Comparison of ENCODE assay signal across 17 cellular contexts in the genomic region with DNA sequence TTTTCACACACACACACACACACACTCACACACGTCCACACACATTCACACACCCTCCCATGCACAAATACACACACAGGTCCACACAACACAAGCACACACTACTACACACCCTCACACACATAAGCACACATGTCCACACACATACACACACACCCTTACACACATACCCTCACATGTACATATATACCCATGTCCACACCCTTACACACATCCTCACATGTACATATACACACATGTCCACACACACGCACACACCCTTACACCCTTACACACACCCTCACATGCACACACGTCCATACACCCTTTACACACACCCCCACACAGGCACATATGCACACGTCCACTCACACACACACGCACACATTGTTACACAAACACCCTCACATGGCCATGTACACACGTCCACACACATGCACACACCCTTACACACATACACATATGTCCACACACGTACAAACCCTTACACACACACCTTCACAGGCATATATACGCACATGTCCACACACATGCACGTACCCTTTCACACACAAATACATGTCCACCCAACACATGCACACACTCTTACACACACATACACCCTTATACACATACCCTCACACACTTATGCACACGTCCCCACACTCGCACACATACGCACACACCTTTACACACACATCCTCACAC. TPM values are rescaled to one million over a fixed set of nuclear protein-coding genes. Genes with fewer than 3 reads are reported as not detected.
DNase-seq lines count a peak whose midpoint lies in the region; ATAC-seq, FAIRE-seq and TF ChIP-seq lines count a peak whose summit lies in the region.
"Had no signal": no experiment of that assay in that cellular context is flagged by ENCODE, and none has a peak within 500 bp of the region (broad histone marks: within the 10 kb centered on the region; RNA-seq: fewer than 3 reads in every experiment).

No MANE protein-coding gene starts in this region.

- CTCF ChIA-PET in HEK293 (lab: Yijun Ruan, JAX), result no interaction called here
- CTCF ChIA-PET in GM12878 (lab: Yijun Ruan, JAX), result no interaction called here

- no peaks in the 10 kb centered on the region for H3K9me3 ChIP-seq in HEK293 (ENCODE audit: control insufficient read depth, insufficient read depth, low read depth, low read length)
- no peaks in the 10 kb centered on the region for H3K9me3 ChIP-seq in GM12878 (replicated peaks; ENCODE audit: control insufficient read depth, insufficient read depth, low read length)
- H3K9me3 ChIP-seq in gastroesophageal sphincter, result peaks cover 0 to 6% (median 0%) of the 10 kb centered on the region in 3 donors
- H3K9me3 ChIP-seq in upper lobe of right lung, result no peaks in the 10 kb centered on the region
- peaks cover 6% of the 10 kb centered on the region for H3K9me3 ChIP-seq in WERI-Rb-1 (ENCODE audit: severe bottlenecking)
- H3K9me3 ChIP-seq in spleen, result peaks cover 0 to 34% (median 27%) of the 10 kb centered on the region in 8 donors

- no peak overlapping the region for H3K9ac ChIP-seq in GM12878 (ENCODE audit: control insufficient read depth, insufficient read depth, low read length)
- H3K9ac ChIP-seq: GM23248 had no signal

- H2AFZ ChIP-seq in GM12878 (ENCODE audit: control insufficient read depth, low read depth, low read length), result no peak overlapping the region
- H2AFZ ChIP-seq: GM23248 had no signal

- no peaks in the 10 kb centered on the region for H3K79me2 ChIP-seq in GM12878 (ENCODE audit: control insufficient read depth, insufficient read depth, low read length)

- FAIRE-seq in GM12878 (lab: Jason Lieb, UNC), result no peak
- FAIRE-seq: A204.1, G401.6 had no signal

- no peaks in the 10 kb centered on the region for H4K20me1 ChIP-seq in GM12878 (ENCODE audit: control insufficient read depth, insufficient read depth)

- in situ Hi-C loops in GM12878 (cut with MboI), result no loop called here

- DNase-seq in GM12878 (ENCODE audit: low read depth, low spot score) (no peak), upper lobe of right lung (no peak), WERI-Rb-1 (no peak), spleen (no peak)
- DNase-seq: C1 segment of cervical spinal cord; CD4-positive, alpha-beta memory T cell; DMS153; DMS79 treated with DMSO at 0.1 percent for 48 hours; EL; GM23248; H7; HFFc6 had no signal

- H3K4me3 ChIP-seq in HEK293 (ENCODE audit: low read depth, low read length) (no peak overlapping the region), GM12878 (no peak overlapping the region), gastroesophageal sphincter (no peak overlapping the region), upper lobe of right lung (no peak overlapping the region), WERI-Rb-1 (ENCODE audit: low read depth, low read length) (no peak overlapping the region), spleen (no peak overlapping the region)
- H3K4me3 ChIP-seq: GM23248 had no signal

- RAD21 ChIA-PET in GM12878 (lab: Charles Lee; ENCODE audit: unreplicated experiment), result no interaction called here

- POLR2A ChIA-PET in HEK293 (lab: Yijun Ruan, JAX) (no interaction called here), GM12878 (lab: Charles Lee) (no interaction called here)

- TF ChIP-seq CTCF in HEK293 (tag by site-specific recombination; IDR thresholded peaks at IDR 0.05) (0 out of 2 replicates have a peak, but pooled peaks have one; percentile 33), GM12878 (IDR thresholded peaks at IDR 0.05 in 2 of 3, conservative IDR thresholded peaks at IDR 0.05 in 1 of 3; ENCODE audit: control insufficient read depth in 2 of 3, extremely low read depth in 1 of 3, insufficient read depth in 1 of 3, low read depth in 3 of 3, low read length in 3 of 3) (no peak), gastroesophageal sphincter (IDR thresholded peaks at IDR 0.05) (no peak), upper lobe of right lung (IDR thresholded peaks at IDR 0.05) (no peak), WERI-Rb-1 (IDR thresholded peaks at IDR 0.05; ENCODE audit: low read depth, low read length) (no peak), spleen (IDR thresholded peaks at IDR 0.05 in 8 of 11, conservative IDR thresholded peaks at IDR 0.05 in 3 of 11) (no peak)

- WGBS in GM12878 (ENCODE audit: insufficient coverage, insufficient replicate concordance, low lambda C conversion rate, missing lambda C conversion rate), result 21% methylated on average over 12 of the region's 12 CpGs
- WGBS in gastroesophageal sphincter (ENCODE audit: low coverage in 1 of 2), 2 donors, result 80 to 83% methylated on average over 12 of the region's 12 CpGs
- WGBS in spleen, 5 donors, result 81 to 92% (median 88%) methylated on average over 12 of the region's 12 CpGs

- no peak for TF ChIP-seq EP300 in GM12878 (IDR thresholded peaks at IDR 0.05; ENCODE audit: borderline replicate concordance in 1 of 2, control insufficient read depth in 1 of 2, low read depth in 2 of 2, low read length in 2 of 2)
- TF ChIP-seq EP300 in gastroesophageal sphincter (IDR thresholded peaks at IDR 0.05), result no peak

- no TSS peak for BruUV-seq in GM12878 (replicated peaks; lab: Mats Ljungman, UMichigan)

- no peak overlapping the region for H3K4me2 ChIP-seq in GM12878 (ENCODE audit: control insufficient read depth, insufficient read depth)

- no peak for TF ChIP-seq POLR2A in GM12878 (IDR thresholded peaks at IDR 0.05; ENCODE audit: low read depth, low read length)
- TF ChIP-seq POLR2A in gastroesophageal sphincter (IDR thresholded peaks at IDR 0.05), result no peak
- TF ChIP-seq POLR2A in spleen (IDR thresholded peaks at IDR 0.05), result no peak

- TF ChIP-seq RAD21 in GM12878 (IDR thresholded peaks at IDR 0.05; ENCODE audit: insufficient read depth, low read depth, low read length), result no peak

- intact Hi-C loops in GM12878 (cut with micrococcal nuclease; ENCODE audit: unreplicated experiment), result no loop called here
- intact Hi-C loops in upper lobe of right lung (cut with DNase I), result no loop called here
- intact Hi-C loops in spleen (cut with DNase I; ENCODE audit: low total_unique reads), result no loop called here

- SMC1A ChIA-PET in GM12878 (lab: Charles Lee; ENCODE audit: uncharacterized antibody, unreplicated experiment), result no interaction called here

- ATAC-seq in GM12878 (no peak), gastroesophageal sphincter (peak; percentile 7), upper lobe of right lung (peak; percentile 48), GM18861 (IDR thresholded peaks at IDR 0.05; ENCODE audit: unreplicated experiment) (no peak)

- H3K36me3 ChIP-seq in HEK293 (ENCODE audit: control insufficient read depth in 2 of 2, insufficient read depth in 1 of 2, low read length in 2 of 2), result no peaks in the 10 kb centered on the region
- H3K36me3 ChIP-seq in GM12878 (ENCODE audit: control insufficient read depth in 2 of 2, insufficient read depth in 2 of 2, low read length in 1 of 2), result no peaks in the 10 kb centered on the region
- no peaks in the 10 kb centered on the region for H3K36me3 ChIP-seq in gastroesophageal sphincter
- H3K36me3 ChIP-seq in upper lobe of right lung, result no peaks in the 10 kb centered on the region
- H3K36me3 ChIP-seq in WERI-Rb-1, result no peaks in the 10 kb centered on the region
- no peaks in the 10 kb centered on the region for H3K36me3 ChIP-seq in spleen

- H3K27me3 ChIP-seq in GM12878 (replicated peaks in 1 of 2; ENCODE audit: control insufficient read depth in 2 of 2, insufficient read depth in 2 of 2, low read length in 1 of 2) (no peaks in the 10 kb centered on the region; a peak in 1 of 4 replicates), gastroesophageal sphincter (no peaks in the 10 kb centered on the region), upper lobe of right lung (no peaks in the 10 kb centered on the region), WERI-Rb-1 (ENCODE audit: insufficient read depth, low read depth, severe bottlenecking) (no peaks in the 10 kb centered on the region), spleen (replicated peaks in 1 of 7) (no peaks in the 10 kb centered on the region)

- H3K4me1 ChIP-seq in HEK293 (ENCODE audit: control insufficient read depth, insufficient read depth, low read length) (no peaks in the 10 kb centered on the region), GM12878 (ENCODE audit: control insufficient read depth, insufficient read depth, low read length) (no peaks in the 10 kb centered on the region), gastroesophageal sphincter (no peaks in the 10 kb centered on the region), upper lobe of right lung (no peaks in the 10 kb centered on the region), spleen (no peaks in the 10 kb centered on the region)

- H3K27ac ChIP-seq in HEK293 (ENCODE audit: extremely low read depth, low read depth, low read length) (no peak overlapping the region), GM12878 (ENCODE audit: control insufficient read depth, insufficient read depth) (no peak overlapping the region), gastroesophageal sphincter (no peak overlapping the region), upper lobe of right lung (no peak overlapping the region), WERI-Rb-1 (no peak overlapping the region), spleen (no peak overlapping the region)
- H3K27ac ChIP-seq: GM23248 had no signal

TF ChIP-seq in HEK293, 187 proteins besides CTCF, POLR2A, EP300 and RAD21 (continues in another document):
- TF ChIP-seq ZNF585B (tag by site-specific recombination; IDR thresholded peaks at IDR 0.05), result no peak

RNA-seq across cellular contexts. Expression of a gene that starts 50.7 kb away (rescaled TPM):
- not detected in 2 replicates for total RNA-seq in GM12878 (2013; cell fraction: nucleolus; rRNA removed)
- total RNA-seq in GM12878 (2014; rRNA removed), result not detected in 2 replicates
- not detected in 2 replicates for total RNA-seq in GM12878 (2014; rRNA removed; fragmentation: Illumina TruSeq; extraction: Trizol)
- total RNA-seq in GM12878 (2021), result not detected in 2 replicates
- polyA plus RNA-seq in GM12878 (2011; ENCODE audit: low read depth), result not detected
- polyA plus RNA-seq in GM12878 (2011; rRNA removed), result 0.04 TPM in 1 of 2 replicates, not detected in the other
- not detected in 2 replicates for polyA plus RNA-seq in GM12878 (2011; cell fraction: cytosol; rRNA removed)
- polyA plus RNA-seq in GM12878 (2011; cell fraction: nucleus; rRNA removed), result not detected in 2 replicates
- polyA plus RNA-seq in GM12878 (2012), result not detected in 2 replicates
- not detected in 2 replicates for polyA plus RNA-seq in GM12878 (2014; fragmentation: Illumina TruSeq; extraction: Trizol)
- polyA plus RNA-seq in GM12878 (2014; fragmentation: Nextera tagmentation; extraction: Ambion mirVana), result not detected
- not detected in 2 replicates for polyA plus RNA-seq in GM12878 (2014; rRNA removed)
- polyA plus RNA-seq in GM12878 (2016; fragmentation: Nextera tagmentation; extraction: Ambion mirVana), result not detected
- not detected in 2 replicates for polyA minus RNA-seq in GM12878 (2011; rRNA and poly(A)+ RNA removed)
- not detected in 2 replicates for polyA minus RNA-seq in GM12878 (2011; cell fraction: cytosol; rRNA and poly(A)+ RNA removed)
- not detected in 2 replicates for polyA minus RNA-seq in GM12878 (2011; cell fraction: nucleus; rRNA and poly(A)+ RNA removed)
- total RNA-seq in gastroesophageal sphincter, result under 1 TPM in 1 of 4 donors, not detected in 3; 0.27 TPM
- not detected for total RNA-seq in upper lobe of right lung
- 1 to 10 TPM in 2 of 7 donors, under 1 TPM in 4, not detected in 1; 0.49 to 1.8 (median 0.77) TPM for total RNA-seq in spleen
- 1 to 10 TPM in 1 of 3 donors, under 1 TPM in 2; 0.09 to 1.6 (median 0.35) TPM for polyA plus RNA-seq in spleen
- total RNA-seq: CD4-positive, alpha-beta memory T cell had no signal
- polyA plus RNA-seq: CD4-positive, alpha-beta memory T cell had no signal

Comparison
In these comparisons a context has a peak if more than half of its experiments do, and no peak if none do; other contexts are left out.
1. ATAC-seq: peak in gastroesophageal sphincter (single experiment) and upper lobe of right lung (single experiment); none in GM12878 (single experiment) and GM18861 (single experiment).